ENCODE assay signal across 8 cellular contexts in the genomic region with DNA sequence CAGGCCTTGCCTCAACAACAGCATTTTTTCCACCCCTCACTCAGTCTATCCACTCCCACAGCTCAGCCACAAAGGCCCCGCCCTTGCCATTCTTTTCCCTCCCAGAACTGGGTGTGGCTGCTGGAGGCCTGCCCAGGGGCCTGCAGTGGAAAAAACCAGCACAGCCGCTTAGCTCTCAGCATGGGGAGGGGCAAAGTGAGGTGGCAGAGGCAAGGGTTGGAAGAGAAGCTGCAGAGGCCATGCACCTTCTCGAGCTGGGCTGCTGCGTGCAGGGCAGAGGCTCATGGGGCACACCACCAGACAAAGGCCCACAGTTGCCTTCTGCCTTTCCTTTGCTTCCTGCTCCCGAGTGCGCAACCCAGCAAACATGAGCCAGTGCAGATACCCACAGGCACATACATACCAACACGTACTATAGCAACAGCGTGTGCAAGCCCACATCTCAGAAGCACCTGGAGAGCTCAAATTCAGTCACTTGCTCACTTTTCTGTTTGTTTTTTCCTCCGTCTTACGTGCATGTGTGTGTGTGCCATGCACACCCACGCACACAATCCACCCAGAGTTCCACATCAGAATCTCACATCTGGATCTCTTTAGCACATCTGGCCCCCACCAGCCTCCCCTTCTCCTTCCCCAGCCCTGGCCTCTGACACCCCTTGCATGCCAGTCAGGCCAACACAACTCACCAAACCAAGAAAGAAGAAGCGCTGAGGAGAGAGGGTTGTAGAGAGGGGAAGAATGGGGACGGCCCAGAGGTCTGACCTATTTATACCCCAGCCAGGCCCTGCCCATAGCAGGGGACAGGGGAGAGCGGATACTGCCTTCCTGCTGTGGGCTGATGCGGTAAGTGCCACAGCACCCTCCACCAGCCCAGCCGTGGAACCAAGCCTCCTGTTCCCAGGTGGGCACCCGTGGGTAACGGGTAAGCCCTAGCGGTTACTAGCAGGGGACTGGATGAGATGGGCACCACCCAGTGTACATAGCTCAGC.
DNase-seq lines count a peak whose midpoint lies in the region; ATAC-seq and TF ChIP-seq lines count a peak whose summit lies in the region.

Gene S100A4 (minus strand): TSS at position 740 of the 989 bp plus-strand sequence. CDS start 1,012 bp downstream, outside the sequence.

- H3K9me3 Mint-ChIP-seq in nephron progenitor cell: no peaks in the 10 kb centered on the region

- H3K9me3 ChIP-seq in RWPE2 (ENCODE audit: severe bottlenecking): no peaks in the 10 kb centered on the region

- no peaks in the 10 kb centered on the region for H3K79me2 ChIP-seq in KMS-11 (ENCODE audit: insufficient read depth, low read depth)

- H3K27me3 ChIP-seq in KMS-11 (ENCODE audit: insufficient read depth, low read depth) (no peaks in the 10 kb centered on the region), RWPE2 (ENCODE audit: insufficient read depth, poor library complexity, severe bottlenecking) (no peaks in the 10 kb centered on the region)

- peak within 1 kb of the TSS; percentile 95 for H3K4me3 ChIP-seq in KMS-11 (IDR thresholded peaks at IDR 0.05; ENCODE audit: insufficient read depth, low read depth, low read length)
- no peak within 1 kb of the TSS for H3K4me3 ChIP-seq in RWPE2 (ENCODE audit: severe bottlenecking)

- H3K36me3 Mint-ChIP-seq in nephron progenitor cell (ENCODE audit: low read depth): no peaks in the 10 kb centered on the region

- H4K20me1 ChIP-seq in KMS-11 (ENCODE audit: insufficient read depth): no peaks in the 10 kb centered on the region

- ATAC-seq in RWPE2 (ENCODE audit: low read depth): peak; percentile 70
- peak; percentile 82 for ATAC-seq in stimulated activated naive CD8-positive, alpha-beta T cell treated with anti-CD3 and anti-CD28 coated beads, Interleukin-15, Interleukin-2, amounts not matched to agents 100 U/mL and 50 U/mL, for 24 hours

- H3K27me3 Mint-ChIP-seq in nephron progenitor cell (ENCODE audit: low read depth, poor library complexity): peaks cover 8% of the 10 kb centered on the region

- TF ChIP-seq CTCF in KMS-11 (conservative IDR thresholded peaks at IDR 0.05; ENCODE audit: low read depth, low read length) (no peak), RWPE2 (IDR thresholded peaks at IDR 0.05; ENCODE audit: poor library complexity, severe bottlenecking) (no peak), nephron progenitor cell (IDR thresholded peaks at IDR 0.05) (no peak)

- peak within 1 kb of the TSS; percentile 62 for H3K9ac ChIP-seq in KMS-11

- H3K4me1 Mint-ChIP-seq in nephron progenitor cell: peaks cover 100% of the 10 kb centered on the region

- DNase-seq in activated gamma-delta T cell treated with Interleukin-2 at 50 U/mL for 16 hours (peak; percentile 75), activated gamma-delta T cell (lab: John Stamatoyannopoulos, UW) (no peak), RWPE2 (ENCODE audit: low spot score) (peak; percentile 92), activated T-helper 1 cell treated with Interleukin-2 at 50 U/mL for 16 hours (ENCODE audit: low read depth) (peak; percentile 81), fibroblast of peridontal ligament (ENCODE audit: extremely low read depth) (peak; percentile 92), nephron progenitor cell (peak; percentile 82)
- DNase-seq in stimulated activated naive CD8-positive, alpha-beta T cell treated with anti-CD3 and anti-CD28 coated beads, Interleukin-15, Interleukin-2, amounts not matched to agents 100 U/mL and 50 U/mL, for 24 hours: peak; percentile 93

- H3K27ac ChIP-seq in KMS-11 (peak within 1 kb of the TSS; percentile 68), RWPE2 (ENCODE audit: poor library complexity, severe bottlenecking) (peak within 1 kb of the TSS; percentile 71)

- peak within 1 kb of the TSS; percentile 60 for H3K4me3 Mint-ChIP-seq in nephron progenitor cell

- peak within 1 kb of the TSS; percentile 85 for H3K4me2 ChIP-seq in KMS-11

- peak within 1 kb of the TSS; percentile 86 for H3K27ac Mint-ChIP-seq in nephron progenitor cell

- peaks cover 28% of the 10 kb centered on the region for H3K4me1 ChIP-seq in KMS-11 (ENCODE audit: low read depth, poor library complexity, severe bottlenecking)
- H3K4me1 ChIP-seq in RWPE2 (ENCODE audit: insufficient read depth, poor library complexity, severe bottlenecking): peaks cover 28% of the 10 kb centered on the region

- no peaks in the 10 kb centered on the region for H3K36me3 ChIP-seq in KMS-11 (ENCODE audit: insufficient read depth)
- H3K36me3 ChIP-seq in RWPE2 (ENCODE audit: low read depth): peaks cover 19% of the 10 kb centered on the region; the same call in 1 of the 2 replicates

- H2AFZ ChIP-seq in KMS-11 (ENCODE audit: low read depth): peak within 1 kb of the TSS; percentile 95
